14 cellular contexts compared by ENCODE assay signal in genomic region chr5:145554399-145554798, GRCh38.
DNase-seq lines count a peak whose midpoint lies in the region; ATAC-seq and TF ChIP-seq lines count a peak whose summit lies in the region.
"Had no signal": no experiment of that assay in that cellular context is flagged by ENCODE, and none has a peak within 500 bp of the region (broad histone marks: within the 10 kb centered on the region; RNA-seq: fewer than 3 reads in every experiment).

No MANE protein-coding gene starts in this region.

- peak; percentile 10 to 27 for DNase-seq in cardiac muscle cell (ENCODE audit: low read depth in 1 of 2, low spot score in 1 of 2)
- no peak for DNase-seq in left ventricle myocardium inferior
- peak; percentile 7 for DNase-seq in fibroblast of villous mesenchyme (ENCODE audit: low read depth)
- DNase-seq in thyroid gland = peak; percentile 3 to 15
- no peak for DNase-seq in NCI-H1694 (lab: John Stamatoyannopoulos, UW)
- DNase-seq in aorta = no peak
- no peak for DNase-seq in ovary
- DNase-seq: activated CD4-positive, alpha-beta memory T cell treated with anti-CD3 and anti-CD28 coated beads for 36 hours; activated naive CD4-positive, alpha-beta T cell treated with anti-CD3 and anti-CD28 coated beads for 36 hours; NCI-H1092; small intestine; T-helper 1 cell; transverse colon had no signal

- H3K27ac ChIP-seq in cardiac muscle cell (no peak overlapping the region), left ventricle myocardium inferior (replicated peaks) (no peak overlapping the region), thyroid gland (no peak overlapping the region), aorta (ENCODE audit: low read depth in 1 of 2, low read length in 2 of 2) (no peak overlapping the region), ovary (no peak overlapping the region)
- H3K27ac ChIP-seq: transverse colon had no signal

- H3K9me3 ChIP-seq in cardiac muscle cell (ENCODE audit: low read depth) (no peaks in the 10 kb centered on the region), left ventricle myocardium inferior (replicated peaks) (no peaks in the 10 kb centered on the region), thyroid gland (no peaks in the 10 kb centered on the region), aorta (ENCODE audit: control insufficient read depth, low read length) (no peaks in the 10 kb centered on the region), ovary (no peaks in the 10 kb centered on the region)
- H3K9me3 ChIP-seq: transverse colon had no signal

- H3K4me3 ChIP-seq in cardiac muscle cell (no peak overlapping the region), left ventricle myocardium inferior (no peak overlapping the region), fibroblast of villous mesenchyme (ENCODE audit: low read depth, low read length) (no peak overlapping the region), thyroid gland (replicated peaks in 1 of 3) (no peak overlapping the region), aorta (ENCODE audit: low read length in 2 of 2) (no peak overlapping the region), ovary (no peak overlapping the region)
- H3K4me3 ChIP-seq: transverse colon had no signal

- TF ChIP-seq POLR2A in thyroid gland (IDR thresholded peaks at IDR 0.05) (no peak), ovary (IDR thresholded peaks at IDR 0.05) (no peak)

- TF ChIP-seq CTCF in cardiac muscle cell (IDR thresholded peaks at IDR 0.05; ENCODE audit: low read depth, low read length) (no peak), left ventricle myocardium inferior (IDR thresholded peaks at IDR 0.05; ENCODE audit: borderline replicate concordance) (no peak), fibroblast of villous mesenchyme (IDR thresholded peaks at IDR 0.05; ENCODE audit: insufficient read depth, low read depth, low read length) (no peak), thyroid gland (IDR thresholded peaks at IDR 0.05) (no peak), ovary (IDR thresholded peaks at IDR 0.05) (no peak)

- ATAC-seq in SK-N-SH treated with all-trans-retinoic acid at 6 μM for 48 hours (peak; percentile 92), aorta (ENCODE audit: low FRiP score) (no peak)

- H3K36me3 ChIP-seq in cardiac muscle cell = no peaks in the 10 kb centered on the region
- H3K36me3 ChIP-seq in left ventricle myocardium inferior = no peaks in the 10 kb centered on the region
- no peaks in the 10 kb centered on the region for H3K36me3 ChIP-seq in thyroid gland
- no peaks in the 10 kb centered on the region for H3K36me3 ChIP-seq in aorta (ENCODE audit: control insufficient read depth in 1 of 2, insufficient read depth in 2 of 2, low read length in 1 of 2)
- no peaks in the 10 kb centered on the region for H3K36me3 ChIP-seq in ovary
- H3K36me3 ChIP-seq: transverse colon had no signal

- H3K4me1 ChIP-seq in cardiac muscle cell (ENCODE audit: low read depth) = peaks cover 7% of the 10 kb centered on the region
- H3K4me1 ChIP-seq in left ventricle myocardium inferior = no peaks in the 10 kb centered on the region
- no peaks in the 10 kb centered on the region for H3K4me1 ChIP-seq in thyroid gland
- H3K4me1 ChIP-seq in aorta (ENCODE audit: control insufficient read depth in 1 of 2, insufficient read depth in 2 of 2, low read length in 2 of 2) = no peaks in the 10 kb centered on the region
- no peaks in the 10 kb centered on the region for H3K4me1 ChIP-seq in ovary (ENCODE audit: insufficient read depth)
- H3K4me1 ChIP-seq: transverse colon had no signal

- H3K27me3 ChIP-seq in cardiac muscle cell (no peaks in the 10 kb centered on the region), left ventricle myocardium inferior (ENCODE audit: low read depth) (no peaks in the 10 kb centered on the region), thyroid gland (no peaks in the 10 kb centered on the region), aorta (ENCODE audit: control insufficient read depth in 1 of 2, insufficient read depth in 2 of 2, low read length in 1 of 2) (no peaks in the 10 kb centered on the region), ovary (no peaks in the 10 kb centered on the region)
- H3K27me3 ChIP-seq: transverse colon had no signal

- intact Hi-C loops in left ventricle myocardium inferior (cut with micrococcal nuclease) = no loop called here
- intact Hi-C loops in thyroid gland (cut with DNase I) = no loop called here
- intact Hi-C loops in aorta (cut with DNase I) = no loop called here
- intact Hi-C loops in ovary (cut with DNase I) = no loop called here

- no peak for TF ChIP-seq EP300 in ovary (IDR thresholded peaks at IDR 0.05)

TF ChIP-seq in SK-N-SH treated with all-trans-retinoic acid at 6 μM for 48 hours, 23 proteins besides CTCF, POLR2A, EP300 and RAD21:
- TF ChIP-seq TCF4 (CRISPR knock-in tag; IDR thresholded peaks at IDR 0.05; ENCODE audit: borderline replicate concordance) (no peak), CSDC2 (CRISPR knock-in tag; IDR thresholded peaks at IDR 0.05) (no peak)
TF ChIP-seq in SK-N-SH treated with all-trans-retinoic acid at 6 μM for 48 hours: peak in this region for 0.

Comparison
In these comparisons a context has a peak if more than half of its experiments do, and no peak if none do; other contexts are left out.
1. DNase-seq: peak in cardiac muscle cell (2 of 2), fibroblast of villous mesenchyme (single experiment) and thyroid gland (2 of 2); none in left ventricle myocardium inferior (single experiment), NCI-H1694 (single experiment), aorta (0 of 2) and ovary (0 of 5).